1 cellular context compared by ENCODE assay signal in the genomic region with DNA sequence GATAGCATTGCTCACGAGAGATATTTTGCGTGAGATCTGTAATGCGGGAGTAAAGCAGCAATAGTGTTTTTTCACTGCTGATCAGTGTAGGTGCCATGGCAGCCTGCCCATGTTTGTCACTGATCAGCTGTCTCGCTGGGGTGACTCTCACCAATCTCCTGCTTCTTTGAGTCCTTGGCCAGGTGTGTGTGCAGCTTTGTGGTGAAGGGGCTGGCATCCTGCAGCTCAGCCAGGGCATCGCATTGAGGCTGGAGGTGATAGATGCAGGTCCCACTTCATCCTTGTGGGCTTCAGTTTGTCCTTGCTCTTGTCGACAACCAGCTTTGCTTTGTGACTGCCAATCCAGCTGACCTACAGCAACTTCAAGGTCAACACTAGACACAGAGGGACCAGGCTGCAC.
TF ChIP-seq lines count a peak whose summit lies in the region.

No MANE protein-coding gene starts in this region.

TF ChIP-seq in H1, 55 proteins besides CTCF, POLR2A, EP300 and RAD21 (continued from another document):
- TF ChIP-seq, protein P1, sequence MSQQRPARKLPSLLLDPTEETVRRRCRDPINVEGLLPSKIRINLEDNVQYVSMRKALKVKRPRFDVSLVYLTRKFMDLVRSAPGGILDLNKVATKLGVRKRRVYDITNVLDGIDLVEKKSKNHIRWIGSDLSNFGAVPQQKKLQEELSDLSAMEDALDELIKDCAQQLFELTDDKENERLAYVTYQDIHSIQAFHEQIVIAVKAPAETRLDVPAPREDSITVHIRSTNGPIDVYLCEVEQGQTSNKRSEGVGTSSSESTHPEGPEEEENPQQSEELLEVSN (IDR thresholded peaks at IDR 0.05), result no peak
- TF ChIP-seq ZNF274 (IDR thresholded peaks at IDR 0.05; ENCODE audit: borderline replicate concordance, extremely low read depth, low read length), result no peak
- no peak for TF ChIP-seq EZH2 (IDR thresholded peaks at IDR 0.05; ENCODE audit: low read depth, low read length, severe bottlenecking)
- TF ChIP-seq SIX5 (IDR thresholded peaks at IDR 0.05; ENCODE audit: low read depth, low read length), result no peak
- TF ChIP-seq CBX5 (IDR thresholded peaks at IDR 0.05; ENCODE audit: low read depth, low read length), result no peak
- no peak for TF ChIP-seq SIRT6 (IDR thresholded peaks at IDR 0.05; ENCODE audit: low read length)
- TF ChIP-seq RBBP5 (IDR thresholded peaks at IDR 0.05; ENCODE audit: borderline replicate concordance, low read depth, low read length), result no peak
- TF ChIP-seq BRCA1 (IDR thresholded peaks at IDR 0.05; ENCODE audit: low read depth, low read length), result no peak
- TF ChIP-seq KDM4A (IDR thresholded peaks at IDR 0.05; ENCODE audit: low read depth, low read length, severe bottlenecking), result no peak
- TF ChIP-seq POU5F1 (IDR thresholded peaks at IDR 0.05; ENCODE audit: low read depth, low read length), result no peak
- no peak for TF ChIP-seq SAP30 (IDR thresholded peaks at IDR 0.05; ENCODE audit: insufficient read depth, insufficient replicate concordance, low read length)
